ENCODE assay signal across 9 cellular contexts in the genomic region with DNA sequence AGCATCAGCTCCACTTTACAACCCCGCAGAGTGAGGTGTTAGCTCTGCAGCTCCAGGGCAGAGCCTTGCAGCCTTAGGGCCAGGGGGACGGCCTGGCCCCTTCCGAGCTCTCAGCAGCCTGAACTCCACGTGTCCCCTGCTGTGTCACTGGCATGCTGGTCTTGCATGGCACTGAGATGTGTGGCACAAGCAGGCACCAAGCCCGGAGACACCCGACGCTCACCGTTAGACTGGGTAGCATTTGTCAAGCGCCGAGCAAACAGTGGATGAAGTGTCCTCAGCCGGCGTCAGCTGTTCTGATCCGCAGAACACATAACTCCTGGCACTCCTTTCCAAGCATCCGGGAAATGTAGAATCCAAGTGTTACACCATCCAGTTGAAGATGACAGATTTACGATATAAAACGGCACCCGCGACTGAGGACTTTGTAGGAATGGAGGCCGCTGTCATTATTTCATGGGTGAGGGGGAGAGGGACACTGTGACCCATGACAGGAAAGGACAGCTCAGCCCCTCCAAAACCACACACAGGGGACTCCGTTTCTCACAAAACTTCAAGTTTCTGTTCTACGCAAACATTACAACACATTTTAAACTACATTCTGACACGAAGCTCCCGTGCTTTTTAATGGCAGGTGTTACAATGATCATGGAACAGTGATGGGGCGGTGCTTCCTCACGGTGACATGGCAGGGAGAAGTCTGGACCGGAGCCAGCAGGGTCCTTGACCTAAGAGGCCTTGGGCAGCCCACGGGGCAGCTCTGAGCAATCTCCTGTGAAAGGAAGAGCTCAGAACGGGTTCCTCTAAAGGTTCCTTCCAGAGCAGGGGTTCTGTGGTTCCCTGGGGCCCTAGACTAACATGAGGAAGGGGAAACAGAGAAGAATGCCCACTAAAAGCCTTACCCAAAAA.
DNase-seq lines count a peak whose midpoint lies in the region; ATAC-seq and TF ChIP-seq lines count a peak whose summit lies in the region.
"Had no signal": no experiment of that assay in that cellular context is flagged by ENCODE, and none has a peak within 500 bp of the region (broad histone marks: within the 10 kb centered on the region; RNA-seq: fewer than 3 reads in every experiment).

No MANE protein-coding gene starts in this region.

- no peak overlapping the region for H2BK120ac ChIP-seq in trophoblast cell (ENCODE audit: insufficient read depth, low read length, poor library complexity)

- WGBS in trophoblast cell (ENCODE audit: extremely low coverage, insufficient coverage, insufficient read length): 100% methylated on average over 1 of the region's 28 CpGs

- no peaks in the 10 kb centered on the region for H3K27me3 Mint-ChIP-seq in progenitor cell of endocrine pancreas

- H3K36me3 Mint-ChIP-seq in progenitor cell of endocrine pancreas (ENCODE audit: insufficient read depth): peaks cover 13% of the 10 kb centered on the region

- H2AK5ac ChIP-seq in trophoblast cell (ENCODE audit: low read length): no peak overlapping the region

- peaks cover 1% of the 10 kb centered on the region for H3K9me3 ChIP-seq in trophoblast cell (ENCODE audit: insufficient read depth, low read depth, low read length)

- no peak overlapping the region for H3K27ac Mint-ChIP-seq in progenitor cell of endocrine pancreas

- no peaks in the 10 kb centered on the region for H3K36me3 ChIP-seq in trophoblast cell (ENCODE audit: control insufficient read depth in 1 of 2, insufficient read depth in 2 of 2, low read length in 2 of 2)

- no peak overlapping the region for H3K9ac ChIP-seq in trophoblast cell (ENCODE audit: low read length)

- intact Hi-C loops in cardiac septum (cut with DNase I): loop anchor here (5.0 kb wide), 1 partner anchor 86 kb away; no protein-coding TSS in a partner anchor

- no peak overlapping the region for H3K4me2 ChIP-seq in trophoblast cell (ENCODE audit: low read length)

- H2BK5ac ChIP-seq in trophoblast cell (ENCODE audit: low read depth, low read length, poor library complexity): no peak overlapping the region

- peaks cover 17% of the 10 kb centered on the region for H3K9me3 Mint-ChIP-seq in progenitor cell of endocrine pancreas (ENCODE audit: low read depth)

- peaks cover 11% of the 10 kb centered on the region for H3K4me1 Mint-ChIP-seq in progenitor cell of endocrine pancreas (ENCODE audit: low read depth)

- no peak overlapping the region for H3K4ac ChIP-seq in trophoblast cell (ENCODE audit: low read depth, low read length)

- no peaks in the 10 kb centered on the region for H3K4me1 ChIP-seq in trophoblast cell (ENCODE audit: control insufficient read depth in 1 of 2, insufficient read depth in 2 of 2, low read length in 2 of 2)

- H4K91ac ChIP-seq in trophoblast cell (ENCODE audit: low read depth, low read length): no peak overlapping the region

- H3K23ac ChIP-seq in trophoblast cell (ENCODE audit: low read length): no peak overlapping the region

- no peak overlapping the region for H3K18ac ChIP-seq in trophoblast cell (ENCODE audit: low read length)

- no peak overlapping the region for H4K8ac ChIP-seq in trophoblast cell (ENCODE audit: low read depth, low read length)

- ATAC-seq in GM19035 (IDR thresholded peaks at IDR 0.05; ENCODE audit: unreplicated experiment) (no peak), HG03469 (IDR thresholded peaks at IDR 0.05; ENCODE audit: unreplicated experiment) (no peak)

- no peak overlapping the region for H2BK12ac ChIP-seq in trophoblast cell (ENCODE audit: low read length)

- no peak overlapping the region for H4K12ac ChIP-seq in trophoblast cell (ENCODE audit: low read depth, low read length)

- no peaks in the 10 kb centered on the region for H3K79me1 ChIP-seq in trophoblast cell (ENCODE audit: low read length)

- H3K4me3 Mint-ChIP-seq in progenitor cell of endocrine pancreas (ENCODE audit: low read depth): no peak overlapping the region

- TF ChIP-seq CTCF in progenitor cell of endocrine pancreas (IDR thresholded peaks at IDR 0.05; ENCODE audit: unreplicated experiment): no peak

- no peak overlapping the region for H3K4me3 ChIP-seq in trophoblast cell (ENCODE audit: low read depth, low read length)

- H2AFZ ChIP-seq in trophoblast cell (ENCODE audit: insufficient read depth, low read length, poor library complexity): no peak overlapping the region

- peaks cover 2% of the 10 kb centered on the region for H3K79me2 ChIP-seq in trophoblast cell (ENCODE audit: control insufficient read depth, insufficient read depth, low read length, poor library complexity)

- no peak overlapping the region for H3K27ac ChIP-seq in trophoblast cell (ENCODE audit: low read depth, low read length)

- H3K27me3 ChIP-seq in trophoblast cell (ENCODE audit: insufficient read depth, low read length): no peaks in the 10 kb centered on the region

- DNase-seq in DMS153 treated with DMSO at 0.1 percent for 48 hours (lab: John Stamatoyannopoulos, UW; ENCODE audit: unreplicated experiment): peak; percentile 22
- peak; percentile 85 for DNase-seq in SHP77 treated with DMSO at 0.1 percent for 48 hours (lab: John Stamatoyannopoulos, UW)
- DNase-seq in cardiac septum (ENCODE audit: low spot score): peak; percentile 77
- peak; percentile 2 for DNase-seq in progenitor cell of endocrine pancreas (ENCODE audit: low spot score, unreplicated experiment)
- no peak for DNase-seq in NCI-H2196 treated with DMSO at 0.1 percent for 48 hours (lab: John Stamatoyannopoulos, UW; ENCODE audit: unreplicated experiment)
- no peak for DNase-seq in trophoblast cell
- DNase-seq: NCI-H446 treated with DMSO at 0.1 percent for 48 hours had no signal

- H3K14ac ChIP-seq in trophoblast cell (ENCODE audit: low read length): no peak overlapping the region

Comparison
In these comparisons a context has a peak if more than half of its experiments do, and no peak if none do; other contexts are left out.
1. DNase-seq: peak in DMS153 treated with DMSO at 0.1 percent for 48 hours (single experiment), SHP77 treated with DMSO at 0.1 percent for 48 hours (single experiment), cardiac septum (single experiment) and progenitor cell of endocrine pancreas (single experiment); none in NCI-H2196 treated with DMSO at 0.1 percent for 48 hours (single experiment) and trophoblast cell (0 of 2).